9 cellular contexts compared by ENCODE assay signal in genomic region chr4:79852305-79852730, GRCh38.
DNase-seq lines count a peak whose midpoint lies in the region; ATAC-seq and TF ChIP-seq lines count a peak whose summit lies in the region.
"Had no signal": no experiment of that assay in that cellular context is flagged by ENCODE, and none has a peak within 500 bp of the region (broad histone marks: within the 10 kb centered on the region; RNA-seq: fewer than 3 reads in every experiment).

No MANE protein-coding gene starts in this region.

- WGBS in aorta, 2 donors = 63% methylated on average over 4 of the region's 4 CpGs

- H3K36me3 ChIP-seq in breast epithelium (no peaks in the 10 kb centered on the region), kidney epithelial cell (ENCODE audit: control insufficient read depth, insufficient read depth, low read length) (no peaks in the 10 kb centered on the region), aorta (ENCODE audit: control insufficient read depth in 1 of 2, insufficient read depth in 2 of 2, low read length in 1 of 2) (no peaks in the 10 kb centered on the region)
- H3K36me3 ChIP-seq: cardiac muscle cell had no signal

- CTCF ChIA-PET in MCF 10A (lab: Yijun Ruan, JAX) = interaction anchor here (1.0 kb wide), 1 partner anchor 240 kb away, joined by 3 read pairs; no protein-coding TSS in a partner anchor

- H3K4me1 ChIP-seq in breast epithelium (no peaks in the 10 kb centered on the region), aorta (ENCODE audit: control insufficient read depth in 1 of 2, insufficient read depth in 2 of 2, low read length in 2 of 2) (peaks cover 0 to 1% of the 10 kb centered on the region in 2 donors)

- no peaks in the 10 kb centered on the region for H3K27me3 ChIP-seq in breast epithelium
- H3K27me3 ChIP-seq in kidney epithelial cell (ENCODE audit: control insufficient read depth, insufficient read depth, low read length) = no peaks in the 10 kb centered on the region
- H3K27me3 ChIP-seq in aorta (ENCODE audit: control insufficient read depth in 1 of 2, insufficient read depth in 2 of 2, low read length in 1 of 2) = no peaks in the 10 kb centered on the region
- H3K27me3 ChIP-seq: cardiac muscle cell had no signal

- ATAC-seq in aorta (ENCODE audit: low FRiP score) = peak; percentile 26

- BruUV-seq in MCF 10A (replicated peaks; lab: Mats Ljungman, UMichigan) = no TSS peak

- POLR2A ChIA-PET in MCF 10A (lab: Yijun Ruan, JAX) = no interaction called here

- H3K27ac Mint-ChIP-seq in MCF 10A (ENCODE audit: low read depth, unreplicated experiment) = peak overlapping the region; percentile 88
- no peak overlapping the region for H3K27ac Mint-ChIP-seq in activated CD4-positive, alpha-beta T cell treated with anti-CD3 and anti-CD28 coated beads, Interleukin-2, amount 10 ng/mL, durations not matched to agents 24 days and 14 days

- H3K27ac ChIP-seq in breast epithelium = peak overlapping the region in 1 of 2 donors; percentile 19
- H3K27ac ChIP-seq in aorta (ENCODE audit: low read depth in 1 of 2, low read length in 2 of 2) = no peak overlapping the region
- H3K27ac ChIP-seq: cardiac muscle cell had no signal

- no peak for TF ChIP-seq POLR2A in breast epithelium (IDR thresholded peaks at IDR 0.05)

- intact Hi-C loops in MCF 10A (cut with micrococcal nuclease) (no loop called here), breast epithelium (cut with DNase I; ENCODE audit: low total_unique reads) (no loop called here), aorta (cut with DNase I) (no loop called here)
- intact Hi-C loops in activated CD4-positive, alpha-beta T cell treated with anti-CD3 and anti-CD28 coated beads, Interleukin-2, amount 10 ng/mL, durations not matched to agents 24 days and 14 days (cut with micrococcal nuclease) = no loop called here

- no peaks in the 10 kb centered on the region for H3K36me3 Mint-ChIP-seq in MCF 10A (ENCODE audit: insufficient read depth, unreplicated experiment)
- H3K36me3 Mint-ChIP-seq in activated CD4-positive, alpha-beta T cell treated with anti-CD3 and anti-CD28 coated beads, Interleukin-2, amount 10 ng/mL, durations not matched to agents 24 days and 14 days (ENCODE audit: low read depth) = no peaks in the 10 kb centered on the region

- peak; percentile 50 for DNase-seq in MCF 10A (ENCODE audit: unreplicated experiment)
- no peak for DNase-seq in breast epithelium (ENCODE audit: low spot score in 2 of 2)
- peak; percentile 52 for DNase-seq in brain pericyte (ENCODE audit: low read depth, low spot score)
- DNase-seq in kidney epithelial cell (ENCODE audit: low read depth) = peak; percentile 7
- DNase-seq in aorta = peak in 1 of 2 donors; percentile 29
- no peak for DNase-seq in activated CD4-positive, alpha-beta T cell treated with anti-CD3 and anti-CD28 coated beads, Interleukin-2, amount 10 ng/mL, durations not matched to agents 24 days and 14 days
- DNase-seq in A172 (ENCODE audit: low spot score) = no peak
- no peak for DNase-seq in HPDE6-E6E7 (ENCODE audit: extremely low spot score)

- H3K4me3 Mint-ChIP-seq in MCF 10A (ENCODE audit: unreplicated experiment) = no peak overlapping the region
- H3K4me3 Mint-ChIP-seq in activated CD4-positive, alpha-beta T cell treated with anti-CD3 and anti-CD28 coated beads, Interleukin-2, amount 10 ng/mL, durations not matched to agents 24 days and 14 days = no peak overlapping the region

- H3K9me3 ChIP-seq in breast epithelium (no peaks in the 10 kb centered on the region), aorta (ENCODE audit: control insufficient read depth, low read length) (no peaks in the 10 kb centered on the region)

- no peaks in the 10 kb centered on the region for H3K27me3 Mint-ChIP-seq in MCF 10A (ENCODE audit: insufficient read depth, unreplicated experiment)
- H3K27me3 Mint-ChIP-seq in activated CD4-positive, alpha-beta T cell treated with anti-CD3 and anti-CD28 coated beads, Interleukin-2, amount 10 ng/mL, durations not matched to agents 24 days and 14 days = no peaks in the 10 kb centered on the region

- TF ChIP-seq CTCF in MCF 10A (IDR thresholded peaks at IDR 0.05; ENCODE audit: unreplicated experiment) (no peak), breast epithelium (IDR thresholded peaks at IDR 0.05) (no peak), kidney epithelial cell (IDR thresholded peaks at IDR 0.05; ENCODE audit: insufficient read depth, low read length, poor library complexity, severe bottlenecking) (no peak)

- peaks cover 12% of the 10 kb centered on the region for H3K4me1 Mint-ChIP-seq in MCF 10A (ENCODE audit: insufficient read depth, unreplicated experiment)
- no peaks in the 10 kb centered on the region for H3K4me1 Mint-ChIP-seq in activated CD4-positive, alpha-beta T cell treated with anti-CD3 and anti-CD28 coated beads, Interleukin-2, amount 10 ng/mL, durations not matched to agents 24 days and 14 days

- H3K9me3 Mint-ChIP-seq in MCF 10A (ENCODE audit: unreplicated experiment) = no peaks in the 10 kb centered on the region
- peaks cover 7% of the 10 kb centered on the region for H3K9me3 Mint-ChIP-seq in activated CD4-positive, alpha-beta T cell treated with anti-CD3 and anti-CD28 coated beads, Interleukin-2, amount 10 ng/mL, durations not matched to agents 24 days and 14 days

- H3K4me3 ChIP-seq in breast epithelium (no peak overlapping the region), kidney epithelial cell (ENCODE audit: low read depth, low read length) (no peak overlapping the region), aorta (ENCODE audit: low read length in 2 of 2) (no peak overlapping the region)
- H3K4me3 ChIP-seq: cardiac muscle cell had no signal

Comparison
In these comparisons a context has a peak if more than half of its experiments do, and no peak if none do; other contexts are left out.
1. DNase-seq: peak in MCF 10A (single experiment), brain pericyte (single experiment) and kidney epithelial cell (single experiment); none in breast epithelium (0 of 2), activated CD4-positive, alpha-beta T cell treated with anti-CD3 and anti-CD28 coated beads, Interleukin-2, amount 10 ng/mL, durations not matched to agents 24 days and 14 days (single experiment), A172 (single experiment) and HPDE6-E6E7 (single experiment).